8 cellular contexts compared by ENCODE assay signal in the genomic region with DNA sequence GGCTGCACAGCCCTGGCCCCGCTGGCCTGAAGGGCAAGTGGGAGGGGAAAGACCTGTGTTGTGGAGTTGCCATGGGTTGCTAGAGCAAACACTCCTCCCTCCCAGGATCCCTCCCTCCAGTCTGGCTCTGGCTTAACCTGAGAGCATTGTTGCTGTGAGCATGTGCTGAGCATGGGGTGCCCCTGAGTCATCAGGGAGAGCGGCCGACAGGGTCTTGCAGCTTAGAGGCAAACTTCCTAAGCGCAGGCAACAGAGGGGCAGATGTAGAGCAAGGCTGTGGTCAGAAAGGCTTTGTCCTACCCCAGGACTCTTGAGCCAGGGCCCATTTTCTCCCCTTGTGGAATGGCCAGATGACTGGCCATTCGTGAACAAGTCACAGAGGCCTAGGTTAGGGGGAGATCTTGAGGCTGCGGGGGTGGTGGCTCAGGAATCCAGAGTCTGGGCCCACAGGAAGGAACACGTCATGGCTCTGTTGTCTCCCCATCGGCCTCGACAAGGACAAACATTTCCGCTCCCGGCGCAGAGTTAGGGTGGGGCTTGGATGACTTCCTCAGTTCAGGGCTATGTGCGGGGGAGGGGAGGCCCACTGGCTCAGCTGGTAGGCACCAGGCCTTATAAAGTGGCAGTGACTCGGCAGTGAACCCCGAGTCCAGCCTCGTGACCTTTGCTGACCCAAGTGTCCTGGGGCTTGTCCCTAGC. TPM values are rescaled to one million over a fixed set of nuclear protein-coding genes. Genes with fewer than 3 reads are reported as not detected.
DNase-seq lines count a peak whose midpoint lies in the region; ATAC-seq and TF ChIP-seq lines count a peak whose summit lies in the region.

No MANE protein-coding gene starts in this region.

- no peak for TF ChIP-seq CTCF in DND-41 (IDR thresholded peaks at IDR 0.05; ENCODE audit: borderline replicate concordance, extremely low read depth, low read length, poor library complexity, severe bottlenecking)
- TF ChIP-seq CTCF in HFFc6 (IDR thresholded peaks at IDR 0.05), result no peak
- no peak for TF ChIP-seq CTCF in right lobe of liver (IDR thresholded peaks at IDR 0.05)

- POLR2A ChIA-PET in activated CD8-positive, alpha-beta T cell treated with anti-CD3 and anti-CD28 coated beads, Interleukin-2, amount 10 ng/mL, durations not matched to agents 7 days and 5 days (lab: Charles Lee), result interaction anchor here (0.6 to 16.7 kb wide), 11 partner anchors 8 to 532 kb away, joined by 3 to 713 read pairs (median 24); a partner anchor contains a TSS

- H3K27ac Mint-ChIP-seq in HFFc6, result peak overlapping the region; percentile 100
- peak overlapping the region; percentile 100 for H3K27ac Mint-ChIP-seq in activated CD8-positive, alpha-beta T cell treated with anti-CD3 and anti-CD28 coated beads, Interleukin-2, amount 10 ng/mL, durations not matched to agents 7 days and 5 days

- peaks cover 34% of the 10 kb centered on the region for H3K36me3 ChIP-seq in DND-41 (ENCODE audit: insufficient read depth, low read length)
- H3K36me3 ChIP-seq in ectodermal cell (ENCODE audit: control insufficient read depth, insufficient read depth, low read length), result peaks cover 14% of the 10 kb centered on the region
- H3K36me3 ChIP-seq in right lobe of liver, result peaks cover 0 to 13% (median 1%) of the 10 kb centered on the region in 4 donors

- 53 to 57% methylated on average over 16 of the region's 16 CpGs for WGBS in ectodermal cell, 2 experiments
- 0% methylated on average over 6 of the region's 16 CpGs for WGBS in right lobe of liver (ENCODE audit: insufficient coverage, low coverage, low lambda C conversion rate, missing lambda C conversion rate)

- CTCF ChIA-PET in activated CD8-positive, alpha-beta T cell treated with anti-CD3 and anti-CD28 coated beads, Interleukin-2, amount 10 ng/mL, durations not matched to agents 7 days and 5 days (lab: Charles Lee), result interaction anchor here (1.5 to 4.1 kb wide), 5 partner anchors 7 to 76 kb away, joined by 3 to 66 read pairs (median 13); a partner anchor contains a TSS

- peaks cover 89% of the 10 kb centered on the region for H3K4me1 Mint-ChIP-seq in HFFc6 (ENCODE audit: low read depth)
- peaks cover 87% of the 10 kb centered on the region for H3K4me1 Mint-ChIP-seq in activated CD8-positive, alpha-beta T cell treated with anti-CD3 and anti-CD28 coated beads, Interleukin-2, amount 10 ng/mL, durations not matched to agents 7 days and 5 days (ENCODE audit: low read depth)

- ATAC-seq in DND-41 (ENCODE audit: insufficient read depth, low read depth), result peak; percentile 34
- ATAC-seq in activated CD8-positive, alpha-beta T cell treated with anti-CD3 and anti-CD28 coated beads, Interleukin-2, amount 10 ng/mL, durations not matched to agents 7 days and 5 days, result peak; percentile 52
- ATAC-seq in right lobe of liver, result peak; percentile 75 to 87 (median 82)
- no peak for ATAC-seq in HG03097 (IDR thresholded peaks at IDR 0.05; ENCODE audit: low FRiP score, unreplicated experiment)

- TF ChIP-seq POLR2A in right lobe of liver (IDR thresholded peaks at IDR 0.05), result no peak

- H3K9me3 ChIP-seq in DND-41 (ENCODE audit: insufficient read depth, low read length, severe bottlenecking) (no peaks in the 10 kb centered on the region), ectodermal cell (ENCODE audit: control insufficient read depth, low read length) (no peaks in the 10 kb centered on the region), right lobe of liver (no peaks in the 10 kb centered on the region)

- H3K4me1 ChIP-seq in DND-41 (ENCODE audit: insufficient read depth, low read length) (peaks cover 32% of the 10 kb centered on the region), ectodermal cell (ENCODE audit: control insufficient read depth, insufficient read depth, low read length) (peaks cover 47% of the 10 kb centered on the region), right lobe of liver (peaks cover 0 to 50% (median 28%) of the 10 kb centered on the region in 4 donors)

- no peak overlapping the region for H3K9ac ChIP-seq in DND-41 (ENCODE audit: low read depth, low read length)

- H2AFZ ChIP-seq in DND-41 (ENCODE audit: low read depth, low read length), result no peak overlapping the region

- H3K36me3 Mint-ChIP-seq in HFFc6 (ENCODE audit: low read depth), result peaks cover 46% of the 10 kb centered on the region
- H3K36me3 Mint-ChIP-seq in activated CD8-positive, alpha-beta T cell treated with anti-CD3 and anti-CD28 coated beads, Interleukin-2, amount 10 ng/mL, durations not matched to agents 7 days and 5 days (ENCODE audit: low read depth), result peaks cover 68% of the 10 kb centered on the region

- H3K79me2 ChIP-seq in DND-41 (ENCODE audit: insufficient read depth, low read length), result no peaks in the 10 kb centered on the region

- intact Hi-C loops in right lobe of liver (cut with DNase I), result no loop called here

- H3K4me2 ChIP-seq in DND-41 (ENCODE audit: insufficient read depth, low read length), result no peak overlapping the region

- DNase-seq in DND-41 (peak; percentile 77), HFFc6 (peak; percentile 100), NCI-H69 (lab: John Stamatoyannopoulos, UW) (peak; percentile 73), right lobe of liver (peak; percentile 96 to 98 (median 96))
- DNase-seq in activated CD8-positive, alpha-beta T cell treated with anti-CD3 and anti-CD28 coated beads, Interleukin-2, amount 10 ng/mL, durations not matched to agents 7 days and 5 days, result peak; percentile 94
- peak; percentile 79 to 89 for DNase-seq in stimulated activated CD4-positive, alpha-beta T cell treated with anti-CD3 and anti-CD28 coated beads, Interleukin-4, amount 100 ng/mL, for 4 hours

- H3K4me3 ChIP-seq in DND-41 (ENCODE audit: low read depth in 1 of 2, low read length in 2 of 2) (no peak overlapping the region), ectodermal cell (ENCODE audit: insufficient read depth, low read depth, low read length) (peak overlapping the region; percentile 7), right lobe of liver (no peak overlapping the region)

- H3K9me3 Mint-ChIP-seq in HFFc6, result no peaks in the 10 kb centered on the region
- no peaks in the 10 kb centered on the region for H3K9me3 Mint-ChIP-seq in activated CD8-positive, alpha-beta T cell treated with anti-CD3 and anti-CD28 coated beads, Interleukin-2, amount 10 ng/mL, durations not matched to agents 7 days and 5 days (ENCODE audit: insufficient read depth)

- no peaks in the 10 kb centered on the region for H4K20me1 ChIP-seq in DND-41 (ENCODE audit: insufficient read depth, low read length)

- peak overlapping the region; percentile 78 for H3K4me3 Mint-ChIP-seq in HFFc6
- H3K4me3 Mint-ChIP-seq in activated CD8-positive, alpha-beta T cell treated with anti-CD3 and anti-CD28 coated beads, Interleukin-2, amount 10 ng/mL, durations not matched to agents 7 days and 5 days, result peak overlapping the region; percentile 65

- H3K27me3 ChIP-seq in DND-41 (ENCODE audit: insufficient read depth, low read length, poor library complexity), result no peaks in the 10 kb centered on the region
- no peaks in the 10 kb centered on the region for H3K27me3 ChIP-seq in ectodermal cell (ENCODE audit: control insufficient read depth, insufficient read depth, low read length, poor library complexity, severe bottlenecking)
- H3K27me3 ChIP-seq in right lobe of liver, result no peaks in the 10 kb centered on the region

- H3K27me3 Mint-ChIP-seq in HFFc6 (ENCODE audit: insufficient read depth), result peaks cover 39% of the 10 kb centered on the region
- no peaks in the 10 kb centered on the region for H3K27me3 Mint-ChIP-seq in activated CD8-positive, alpha-beta T cell treated with anti-CD3 and anti-CD28 coated beads, Interleukin-2, amount 10 ng/mL, durations not matched to agents 7 days and 5 days (ENCODE audit: low read depth)

- peak overlapping the region; percentile 89 for H3K27ac ChIP-seq in DND-41 (ENCODE audit: low read length)
- H3K27ac ChIP-seq in ectodermal cell (ENCODE audit: insufficient read depth, low read depth, low read length, poor library complexity, severe bottlenecking), result peak overlapping the region; percentile 99
- H3K27ac ChIP-seq in right lobe of liver, result peak overlapping the region; percentile 93 to 99 (median 96)

RNA-seq across cellular contexts. Expression of a gene that starts 0.4 kb away (rescaled TPM):
- total RNA-seq in HFFc6 (2021; fragmentation: NEBNext Ultra II Directional; extraction: Animal tissue kit (Norgen Biotek cat#: 25700)), result under 1 TPM in 1 of 6 experiments, not detected in 5; 0.46 TPM
- total RNA-seq in activated CD8-positive, alpha-beta T cell treated with anti-CD3 and anti-CD28 coated beads, Interleukin-2, amount 10 ng/mL, durations not matched to agents 7 days and 5 days, result 1 to 10 TPM; 1.8 to 2.3 TPM
- polyA plus RNA-seq in ectodermal cell (2013, experiment 1 of 4), result not detected
- polyA plus RNA-seq in ectodermal cell (2013, experiment 2 of 4), result not detected
- not detected for polyA plus RNA-seq in ectodermal cell (2013, experiment 3 of 4)
- polyA plus RNA-seq in ectodermal cell (2013, experiment 4 of 4), result not detected
- total RNA-seq in right lobe of liver, result under 1 TPM in 1 of 6 experiments, not detected in 5; 0.26 TPM

RNA-seq across cellular contexts. Expression of a gene that starts 0.8 kb away (rescaled TPM):
- 10 to 100 TPM; 12.2 to 21.4 (median 13.9) TPM for total RNA-seq in HFFc6 (2021; fragmentation: NEBNext Ultra II Directional; extraction: Animal tissue kit (Norgen Biotek cat#: 25700))
- total RNA-seq in activated CD8-positive, alpha-beta T cell treated with anti-CD3 and anti-CD28 coated beads, Interleukin-2, amount 10 ng/mL, durations not matched to agents 7 days and 5 days, result 1 to 10 TPM; 4.5 to 8.8 TPM
- 4.7 TPM for polyA plus RNA-seq in ectodermal cell (2013, experiment 1 of 4)
- 3.4 TPM for polyA plus RNA-seq in ectodermal cell (2013, experiment 2 of 4)
- polyA plus RNA-seq in ectodermal cell (2013, experiment 3 of 4), result 2.0 TPM
- polyA plus RNA-seq in ectodermal cell (2013, experiment 4 of 4), result 2.2 TPM
- 1 to 10 TPM; 2.6 to 7.5 (median 5.3) TPM for total RNA-seq in right lobe of liver

RNA-seq across cellular contexts. Expression of a gene that starts 7.3 kb away (rescaled TPM):
- 10 to 100 TPM; 37.1 to 44.6 (median 39.2) TPM for total RNA-seq in HFFc6 (2021; fragmentation: NEBNext Ultra II Directional; extraction: Animal tissue kit (Norgen Biotek cat#: 25700))
- total RNA-seq in activated CD8-positive, alpha-beta T cell treated with anti-CD3 and anti-CD28 coated beads, Interleukin-2, amount 10 ng/mL, durations not matched to agents 7 days and 5 days, result 10 to 100 TPM; 64.8 to 68.0 TPM
- polyA plus RNA-seq in ectodermal cell (2013, experiment 1 of 4), result 7.8 TPM
- polyA plus RNA-seq in ectodermal cell (2013, experiment 2 of 4), result 8.9 TPM
- polyA plus RNA-seq in ectodermal cell (2013, experiment 3 of 4), result 8.3 TPM
- 8.9 TPM for polyA plus RNA-seq in ectodermal cell (2013, experiment 4 of 4)
- 1 to 10 TPM; 1.8 to 5.3 (median 3.6) TPM for total RNA-seq in right lobe of liver

RNA-seq across cellular contexts. Expression of a gene that starts 19.5 kb away (rescaled TPM):
- total RNA-seq in HFFc6 (2021; fragmentation: NEBNext Ultra II Directional; extraction: Animal tissue kit (Norgen Biotek cat#: 25700)), result under 1 TPM; 0.09 to 0.23 (median 0.12) TPM
- under 1 TPM; 0.26 to 0.42 TPM for total RNA-seq in activated CD8-positive, alpha-beta T cell treated with anti-CD3 and anti-CD28 coated beads, Interleukin-2, amount 10 ng/mL, durations not matched to agents 7 days and 5 days
- 1.0 TPM for polyA plus RNA-seq in ectodermal cell (2013, experiment 1 of 4)
- polyA plus RNA-seq in ectodermal cell (2013, experiment 2 of 4), result 1.1 TPM
- polyA plus RNA-seq in ectodermal cell (2013, experiment 3 of 4), result 1.3 TPM
- polyA plus RNA-seq in ectodermal cell (2013, experiment 4 of 4), result 1.5 TPM
- total RNA-seq in right lobe of liver, result under 1 TPM in 2 of 6 experiments, not detected in 4; 0.13 to 0.32 TPM

RNA-seq across cellular contexts. Expression of a gene that starts 32.2 kb away (rescaled TPM):
- 1,000 to 10,000 TPM; 1,518 to 1,745 (median 1,633) TPM for total RNA-seq in HFFc6 (2021; fragmentation: NEBNext Ultra II Directional; extraction: Animal tissue kit (Norgen Biotek cat#: 25700))
- 1,000 to 10,000 TPM; 1,750 to 1,777 TPM for total RNA-seq in activated CD8-positive, alpha-beta T cell treated with anti-CD3 and anti-CD28 coated beads, Interleukin-2, amount 10 ng/mL, durations not matched to agents 7 days and 5 days
- polyA plus RNA-seq in ectodermal cell (2013, experiment 1 of 4), result 2,727 TPM
- polyA plus RNA-seq in ectodermal cell (2013, experiment 2 of 4), result 2,601 TPM
- 3,056 TPM for polyA plus RNA-seq in ectodermal cell (2013, experiment 3 of 4)
- 3,481 TPM for polyA plus RNA-seq in ectodermal cell (2013, experiment 4 of 4)
- total RNA-seq in right lobe of liver, result 100 to 1,000 TPM; 459 to 921 (median 519) TPM

Comparison
In these comparisons a context has a peak if more than half of its experiments do, and no peak if none do; other contexts are left out.
1. RNA of a gene that starts 7.3 kb away (total RNA-seq): 64.8 to 68.0 TPM in activated CD8-positive, alpha-beta T cell treated with anti-CD3 and anti-CD28 coated beads, Interleukin-2, amount 10 ng/mL, durations not matched to agents 7 days and 5 days and 37.1 to 44.6 TPM in HFFc6; 1.8 to 5.3 TPM in right lobe of liver; every median in the first group is over 4 times any median in the second.
2. Peak in every context shown above with its lines, with median percentiles within 50 percentile points of each other: DNase-seq and H3K27ac ChIP-seq.